ENCODE assay signal across 11 cellular contexts in genomic region chr7:47502240-47502877, GRCh38.
DNase-seq lines count a peak whose midpoint lies in the region; ATAC-seq and TF ChIP-seq lines count a peak whose summit lies in the region.
"Had no signal": no experiment of that assay in that cellular context is flagged by ENCODE, and none has a peak within 500 bp of the region (broad histone marks: within the 10 kb centered on the region; RNA-seq: fewer than 3 reads in every experiment).

No MANE protein-coding gene starts in this region.

- peaks cover 5 to 20% of the 10 kb centered on the region in 2 experiments; a peak in 3 of 4 replicates for H3K4me1 Mint-ChIP-seq in H9

- no peaks in the 10 kb centered on the region for H3K9me3 Mint-ChIP-seq in H9

- H3K79me1 ChIP-seq in H9 (ENCODE audit: insufficient read depth, low read depth, low read length, poor library complexity, severe bottlenecking): no peaks in the 10 kb centered on the region

- no peak overlapping the region for H4K8ac ChIP-seq in H9 (replicated peaks; ENCODE audit: insufficient read length, low read depth, low read length)

- DNase-seq in H9 (no peak), thyroid gland (peak; percentile 69 to 70), gastrocnemius medialis (no peak), NCI-H2081 treated with DMSO at 0.1 percent for 48 hours (lab: John Stamatoyannopoulos, UW) (no peak)
- DNase-seq: activated CD4-positive, alpha-beta T cell treated with anti-CD3 and anti-CD28 coated beads, Interleukin-2, amount 50 U/mL, for 1 hour; foreskin melanocyte; stimulated activated naive CD4-positive, alpha-beta T cell had no signal

- TF ChIP-seq POLR2A in thyroid gland (IDR thresholded peaks at IDR 0.05) (no peak), gastrocnemius medialis (IDR thresholded peaks at IDR 0.05) (no peak)

- H3K4ac ChIP-seq in H9 (ENCODE audit: low read depth, low read length): no peak overlapping the region

- no peak overlapping the region for H3K4me3 Mint-ChIP-seq in H9

- H3K4me1 ChIP-seq in H9 (ENCODE audit: insufficient read depth, low read length) (no peaks in the 10 kb centered on the region; the same call in 1 of the 2 replicates), liver (ENCODE audit: control insufficient read depth in 4 of 4, insufficient read depth in 4 of 4, low read length in 3 of 4) (peaks cover 16 to 44% (median 37%) of the 10 kb centered on the region in 4 donors), thyroid gland (peaks cover 20 to 39% of the 10 kb centered on the region in 2 donors), gastrocnemius medialis (peaks cover 17 to 27% of the 10 kb centered on the region in 2 donors)

- no peak overlapping the region for H3T11ph ChIP-seq in H9 (ENCODE audit: low read length)

- no peaks in the 10 kb centered on the region for H4K20me1 ChIP-seq in H9 (ENCODE audit: control insufficient read depth, insufficient read depth, insufficient read length)

- no peak overlapping the region for H2BK120ac ChIP-seq in H9 (ENCODE audit: low read depth, low read length, poor library complexity, severe bottlenecking)

- H3K36me3 ChIP-seq in liver (ENCODE audit: control insufficient read depth in 4 of 4, insufficient read depth in 3 of 4, low read depth in 1 of 4, low read length in 3 of 4) (peaks cover 0 to 5% (median 1%) of the 10 kb centered on the region in 4 donors), thyroid gland (no peaks in the 10 kb centered on the region), gastrocnemius medialis (no peaks in the 10 kb centered on the region)
- H3K36me3 ChIP-seq: ascending aorta had no signal

- in situ Hi-C loops in gastrocnemius medialis (cut with MboI; ENCODE audit: low sequenced_read_pairs in 4 of 4): no loop called here

- no peak overlapping the region for H3K56ac ChIP-seq in H9 (ENCODE audit: insufficient read length, low read depth, low read length)

- ATAC-seq in gastrocnemius medialis (no peak), GM21737 (IDR thresholded peaks at IDR 0.05; ENCODE audit: unreplicated experiment) (no peak)

- H3K27me3 ChIP-seq in H9 (ENCODE audit: insufficient read depth, low read length) (no peaks in the 10 kb centered on the region), liver (ENCODE audit: control insufficient read depth in 4 of 4, insufficient read depth in 4 of 4, low read length in 3 of 4) (no peaks in the 10 kb centered on the region), thyroid gland (no peaks in the 10 kb centered on the region), gastrocnemius medialis (no peaks in the 10 kb centered on the region)
- H3K27me3 ChIP-seq: ascending aorta had no signal

- H3K27me3 Mint-ChIP-seq in H9 (ENCODE audit: low read depth): peaks cover 12% of the 10 kb centered on the region

- H2BK12ac ChIP-seq in H9 (ENCODE audit: insufficient read length, low read depth, low read length): no peak overlapping the region

- no peak overlapping the region for H2AFZ ChIP-seq in H9 (ENCODE audit: low read length)

- H3K27ac ChIP-seq in H9 (ENCODE audit: insufficient read length, low read depth, low read length) (no peak overlapping the region), VCaP (peak overlapping the region; percentile 63), liver (ENCODE audit: low read depth in 1 of 2, low read length in 2 of 2) (peak overlapping the region; percentile 28 to 30), thyroid gland (peak overlapping the region in 2 of 3 donors; percentile 23 to 32), gastrocnemius medialis (no peak overlapping the region)

- no peak overlapping the region for H3K4me2 ChIP-seq in H9 (ENCODE audit: insufficient read depth, insufficient read length, low read length)

- no peak overlapping the region for H4K91ac ChIP-seq in H9 (ENCODE audit: insufficient read length, low read depth, low read length)

- intact Hi-C loops in thyroid gland (cut with DNase I) (no loop called here), gastrocnemius medialis (cut with DNase I; ENCODE audit: low total_unique reads) (no loop called here)

- no peak for TF ChIP-seq RAD21 in liver (IDR thresholded peaks at IDR 0.05)

- H3K14ac ChIP-seq in H9 (ENCODE audit: insufficient read depth, low read length): no peak overlapping the region

- H3K23ac ChIP-seq in H9 (ENCODE audit: insufficient read length, low read depth, low read length): no peak overlapping the region

- H3K27ac Mint-ChIP-seq in H9: peak overlapping the region in 2 of 3 experiments; percentile 70; a peak in 2 of 7 replicates

- peaks cover 2% of the 10 kb centered on the region for H3K23me2 ChIP-seq in H9 (ENCODE audit: insufficient read length, low read depth, low read length, poor library complexity, severe bottlenecking)

- H3K79me2 ChIP-seq in H9 (ENCODE audit: insufficient read depth, low read length): no peaks in the 10 kb centered on the region

- H3K9me3 ChIP-seq in H9 (ENCODE audit: control insufficient read depth, low read depth, low read length) (no peaks in the 10 kb centered on the region), liver (ENCODE audit: control insufficient read depth in 4 of 4, low read length in 3 of 4) (no peaks in the 10 kb centered on the region), thyroid gland (no peaks in the 10 kb centered on the region), gastrocnemius medialis (no peaks in the 10 kb centered on the region)
- H3K9me3 ChIP-seq: ascending aorta had no signal

- peaks cover 0 to 2% (median 0%) of the 10 kb centered on the region in 3 experiments; a peak in 2 of 7 replicates for H3K36me3 Mint-ChIP-seq in H9 (ENCODE audit: insufficient read depth in 1 of 3, low read depth in 3 of 3)

- H3K4me3 ChIP-seq in liver (ENCODE audit: low read depth in 1 of 3, low read length in 3 of 3) (no peak overlapping the region), thyroid gland (replicated peaks in 1 of 3) (no peak overlapping the region), gastrocnemius medialis (no peak overlapping the region)
- H3K4me3 ChIP-seq: ascending aorta had no signal

- WGBS in H9 (ENCODE audit: extremely low coverage, insufficient read length, low lambda C conversion rate): no CpG with 5 or more reads among the region's 12 CpGs
- 77% methylated on average over 12 of the region's 12 CpGs for WGBS in liver
- 66 to 75% methylated on average over 12 of the region's 12 CpGs for WGBS in thyroid gland, 2 donors

- H2BK5ac ChIP-seq in H9 (ENCODE audit: insufficient read length, low read length): no peak overlapping the region

- H3K9ac ChIP-seq in H9 (ENCODE audit: extremely low read depth, insufficient read length, low read length): no peak overlapping the region
- H3K9ac ChIP-seq in liver (ENCODE audit: low read depth in 1 of 2, low read length in 2 of 2): no peak overlapping the region

- no peak overlapping the region for H2AK5ac ChIP-seq in H9 (ENCODE audit: insufficient read length, low read length)

- H4K5ac ChIP-seq in H9 (ENCODE audit: insufficient read length, low read depth, low read length): no peak overlapping the region

- H2BK20ac ChIP-seq in H9 (ENCODE audit: low read depth, low read length, poor library complexity, severe bottlenecking): no peak overlapping the region

- no peak overlapping the region for H2BK15ac ChIP-seq in H9 (ENCODE audit: low read depth, low read length)

- H3K18ac ChIP-seq in H9 (ENCODE audit: insufficient read length, low read depth, low read length): no peak overlapping the region

- TF ChIP-seq CTCF in H9 (conservative IDR thresholded peaks at IDR 0.05) (no peak), VCaP (conservative IDR thresholded peaks at IDR 0.05) (peak; percentile 71), liver (IDR thresholded peaks at IDR 0.05; ENCODE audit: low read depth, low read length, missing input control) (no peak), thyroid gland (IDR thresholded peaks at IDR 0.05) (no peak), gastrocnemius medialis (IDR thresholded peaks at IDR 0.05 in 4 of 5, conservative IDR thresholded peaks at IDR 0.05 in 1 of 5) (no peak)

TF ChIP-seq in liver, 16 proteins besides CTCF, POLR2A, EP300 and RAD21:
- no peak for TF ChIP-seq MAX (IDR thresholded peaks at IDR 0.05)
- no peak for TF ChIP-seq EGR1 (IDR thresholded peaks at IDR 0.05; ENCODE audit: low read depth in 2 of 2)
- TF ChIP-seq FOXA2 (IDR thresholded peaks at IDR 0.05): no peak
- TF ChIP-seq ZBTB33 (IDR thresholded peaks at IDR 0.05): no peak
- no peak for TF ChIP-seq HNF4A (conservative IDR thresholded peaks at IDR 0.05)
- TF ChIP-seq SP1 (IDR thresholded peaks at IDR 0.05): no peak

Comparison
In these comparisons a context has a peak if more than half of its experiments do, and no peak if none do; other contexts are left out.
1. DNase-seq: peak in thyroid gland (2 of 2); none in H9 (single experiment), gastrocnemius medialis (0 of 2) and NCI-H2081 treated with DMSO at 0.1 percent for 48 hours (single experiment).
2. H3K27ac ChIP-seq: peak in VCaP (single experiment), liver (2 of 2) and thyroid gland (2 of 3); none in H9 (single experiment) and gastrocnemius medialis (0 of 4).